8 cellular contexts compared by ENCODE assay signal in genomic region chr1:156848461-156849150, GRCh38. TPM values are rescaled to one million over a fixed set of nuclear protein-coding genes. Genes with fewer than 3 reads are reported as not detected.
DNase-seq lines count a peak whose midpoint lies in the region; ATAC-seq lines count a peak whose summit lies in the region.

No MANE protein-coding gene starts in this region.

- DNase-seq in T-helper 2 cell = peak; percentile 30 to 86 (median 51)
- DNase-seq in activated gamma-delta T cell (lab: John Stamatoyannopoulos, UW) = peak; percentile 34
- peak in 1 of 2 donors; percentile 69 for DNase-seq in left colon
- peak; percentile 37 to 39 for DNase-seq in stimulated activated CD8-positive, alpha-beta memory T cell treated with anti-CD3 and anti-CD28 coated beads, Interleukin-7, amount 100 ng/mL, for 1 hour (ENCODE audit: low read depth in 2 of 2)
- no peak for DNase-seq in AG08395 (ENCODE audit: low spot score)
- DNase-seq in AG20443 (ENCODE audit: low spot score) = no peak
- no peak for DNase-seq in NCI-H510A treated with DMSO at 0.1 percent for 48 hours (lab: John Stamatoyannopoulos, UW)
- no peak for DNase-seq in DMS114 treated with DMSO at 0.1 percent for 48 hours (lab: John Stamatoyannopoulos, UW; ENCODE audit: unreplicated experiment)

- intact Hi-C loops in left colon (cut with DNase I, micrococcal nuclease) = no loop called here

- peak; percentile 72 for ATAC-seq in left colon

RNA-seq across cellular contexts. Expression of gene INSRR, which starts 10.3 kb away (rescaled TPM):
- total RNA-seq in left colon = not detected

RNA-seq across cellular contexts. Expression of gene NTRK1, which starts 12.1 kb away (rescaled TPM):
- total RNA-seq in left colon = under 1 TPM in 1 of 2 donors, not detected in 1; 0.95 TPM

RNA-seq across cellular contexts. Expression of gene SH2D2A, which starts 32.0 kb away (rescaled TPM):
- 1 to 10 TPM; 1.4 to 2.4 TPM for total RNA-seq in left colon

RNA-seq across cellular contexts. Expression of gene PEAR1, which starts 44.9 kb away (rescaled TPM):
- total RNA-seq in left colon = 1 to 10 TPM; 2.0 to 2.9 TPM

Comparison
In these comparisons a context has a peak if more than half of its experiments do, and no peak if none do; other contexts are left out.
1. DNase-seq: peak in T-helper 2 cell (5 of 5), activated gamma-delta T cell (single experiment) and stimulated activated CD8-positive, alpha-beta memory T cell treated with anti-CD3 and anti-CD28 coated beads, Interleukin-7, amount 100 ng/mL, for 1 hour (2 of 2); none in AG08395 (single experiment), AG20443 (single experiment), NCI-H510A treated with DMSO at 0.1 percent for 48 hours (single experiment) and DMS114 treated with DMSO at 0.1 percent for 48 hours (single experiment).